2 cellular contexts compared by ENCODE assay signal in genomic region chr3:52831500-52832301, GRCh38.
A peak's percentile ranks its signal among the peaks of the same experiment; 100 is the strongest.
TF ChIP-seq lines count a peak whose summit lies in the region.

No MANE protein-coding gene starts in this region.

TF ChIP-seq in HepG2, 621 proteins besides CTCF, POLR2A, EP300 and RAD21 (continues in another document):
- TF ChIP-seq IKZF5 (CRISPR knock-in tag; IDR thresholded peaks at IDR 0.05) (no peak), ZNF292 (CRISPR knock-in tag; IDR thresholded peaks at IDR 0.05; ENCODE audit: borderline replicate concordance, low read depth) (no peak), ATF6 (CRISPR knock-in tag; conservative IDR thresholded peaks at IDR 0.05) (no peak), FOXA3 (CRISPR knock-in tag; IDR thresholded peaks at IDR 0.05) (no peak), HCFC1 (IDR thresholded peaks at IDR 0.05; ENCODE audit: low read depth, low read length) (no peak), ARID5B (CRISPR knock-in tag; IDR thresholded peaks at IDR 0.05) (peak; percentile 25; the same call in 1 of the 2 replicates), BCL3 (CRISPR knock-in tag; IDR thresholded peaks at IDR 0.05) (peak; percentile 58; the same call in 1 of the 2 replicates), ZFX (CRISPR knock-in tag; IDR thresholded peaks at IDR 0.05; ENCODE audit: low read depth) (no peak), ETS1 (CRISPR knock-in tag; IDR thresholded peaks at IDR 0.05) (no peak), ZNF780A (CRISPR knock-in tag; IDR thresholded peaks at IDR 0.05) (no peak), ZNF101 (CRISPR knock-in tag; IDR thresholded peaks at IDR 0.05; ENCODE audit: borderline replicate concordance, low read depth) (no peak), GABPA (IDR thresholded peaks at IDR 0.05; ENCODE audit: low read depth, low read length) (no peak), GABPA (CRISPR knock-in tag; IDR thresholded peaks at IDR 0.05; ENCODE audit: low read depth) (no peak), NFE2L1 (CRISPR knock-in tag; IDR thresholded peaks at IDR 0.05; ENCODE audit: borderline replicate concordance) (no peak), REXO4 (CRISPR knock-in tag; IDR thresholded peaks at IDR 0.05; ENCODE audit: borderline replicate concordance) (no peak), TARDBP (CRISPR knock-in tag; IDR thresholded peaks at IDR 0.05) (no peak), ETV5 (CRISPR knock-in tag; IDR thresholded peaks at IDR 0.05; ENCODE audit: borderline replicate concordance) (no peak)

TF ChIP-seq in GM23338, 12 proteins besides CTCF, POLR2A, EP300 and RAD21:
- TF ChIP-seq ZNF331 (CRISPR knock-in tag; IDR thresholded peaks at IDR 0.05; ENCODE audit: low read depth) (no peak), NANOG (IDR thresholded peaks at IDR 0.05; ENCODE audit: borderline replicate concordance) (no peak), ZNF462 (CRISPR knock-in tag; IDR thresholded peaks at IDR 0.05) (no peak)
